1 cellular context compared by ENCODE assay signal in the genomic region with DNA sequence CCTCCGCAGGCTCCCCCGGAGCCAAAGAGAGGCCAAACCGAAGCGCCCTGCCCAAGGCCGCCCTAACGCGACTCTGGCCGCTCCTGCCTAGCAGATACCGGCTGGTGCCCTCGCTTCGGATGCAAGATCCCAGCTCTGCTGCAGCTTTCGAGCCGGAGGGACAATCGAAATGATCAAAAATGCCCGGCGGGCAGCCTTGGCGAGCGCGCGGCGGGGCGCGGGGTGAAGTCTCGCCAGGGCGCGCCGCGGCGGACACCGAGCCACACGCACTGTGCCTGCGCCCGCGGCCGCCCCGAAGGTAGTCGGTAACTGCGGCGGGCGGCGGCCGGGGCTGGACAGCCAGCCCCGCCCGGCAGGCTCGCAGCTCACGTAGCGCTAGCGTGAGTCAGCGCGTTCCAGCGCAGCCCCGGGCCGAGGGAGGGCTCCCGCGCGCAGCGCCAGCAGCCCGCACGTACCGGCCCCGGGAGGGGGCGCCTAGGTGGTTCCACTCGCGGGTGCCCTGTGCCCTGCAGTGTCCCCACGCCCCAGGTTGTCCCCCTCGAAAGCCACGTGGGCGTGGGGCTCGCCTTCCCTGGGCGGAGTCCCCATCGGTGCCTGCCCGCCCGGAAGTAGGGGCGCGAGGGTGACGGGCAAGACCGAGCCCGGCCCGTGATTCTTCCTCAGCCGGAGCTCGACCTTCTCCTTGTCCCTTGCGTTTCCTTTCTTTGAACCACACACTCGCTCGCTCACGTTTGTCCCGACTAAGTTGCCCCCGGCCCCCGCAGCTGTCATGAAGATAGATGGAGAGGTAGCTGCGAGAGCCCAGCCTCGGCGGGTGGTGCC.
TF ChIP-seq lines count a peak whose summit lies in the region.

No MANE protein-coding gene starts in this region.

TF ChIP-seq in K562, 482 proteins besides CTCF, POLR2A, EP300 and RAD21 (continued from another document and continues in another):
- TF ChIP-seq, protein P1, sequence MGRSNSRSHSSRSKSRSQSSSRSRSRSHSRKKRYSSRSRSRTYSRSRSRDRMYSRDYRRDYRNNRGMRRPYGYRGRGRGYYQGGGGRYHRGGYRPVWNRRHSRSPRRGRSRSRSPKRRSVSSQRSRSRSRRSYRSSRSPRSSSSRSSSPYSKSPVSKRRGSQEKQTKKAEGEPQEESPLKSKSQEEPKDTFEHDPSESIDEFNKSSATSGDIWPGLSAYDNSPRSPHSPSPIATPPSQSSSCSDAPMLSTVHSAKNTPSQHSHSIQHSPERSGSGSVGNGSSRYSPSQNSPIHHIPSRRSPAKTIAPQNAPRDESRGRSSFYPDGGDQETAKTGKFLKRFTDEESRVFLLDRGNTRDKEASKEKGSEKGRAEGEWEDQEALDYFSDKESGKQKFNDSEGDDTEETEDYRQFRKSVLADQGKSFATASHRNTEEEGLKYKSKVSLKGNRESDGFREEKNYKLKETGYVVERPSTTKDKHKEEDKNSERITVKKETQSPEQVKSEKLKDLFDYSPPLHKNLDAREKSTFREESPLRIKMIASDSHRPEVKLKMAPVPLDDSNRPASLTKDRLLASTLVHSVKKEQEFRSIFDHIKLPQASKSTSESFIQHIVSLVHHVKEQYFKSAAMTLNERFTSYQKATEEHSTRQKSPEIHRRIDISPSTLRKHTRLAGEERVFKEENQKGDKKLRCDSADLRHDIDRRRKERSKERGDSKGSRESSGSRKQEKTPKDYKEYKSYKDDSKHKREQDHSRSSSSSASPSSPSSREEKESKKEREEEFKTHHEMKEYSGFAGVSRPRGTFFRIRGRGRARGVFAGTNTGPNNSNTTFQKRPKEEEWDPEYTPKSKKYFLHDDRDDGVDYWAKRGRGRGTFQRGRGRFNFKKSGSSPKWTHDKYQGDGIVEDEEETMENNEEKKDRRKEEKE (IDR thresholded peaks at IDR 0.05; ENCODE audit: borderline replicate concordance in 1 of 2, control insufficient read depth in 1 of 2, low read depth in 2 of 2, low read length in 1 of 2): 0 out of 4 replicates have a peak, but pooled peaks of 1 of the 2 experiments have one; percentile 49
- TF ChIP-seq NUFIP1 (IDR thresholded peaks at IDR 0.05; ENCODE audit: partially characterized antibody): no peak
- peak; percentile 57 for TF ChIP-seq TBP (optimal IDR thresholded peaks at IDR 0.05; ENCODE audit: low read depth, low read length)
- TF ChIP-seq NR2C2 (CRISPR knock-in tag; IDR thresholded peaks at IDR 0.05): no peak
- TF ChIP-seq NR2C2 (tag; IDR thresholded peaks at IDR 0.05): peak; percentile 52
- no peak for TF ChIP-seq NCOR1 (IDR thresholded peaks at IDR 0.05)
- TF ChIP-seq TEAD1 (CRISPR knock-in tag; IDR thresholded peaks at IDR 0.05): peak in 1 of 2 experiments; percentile 16; a peak in 1 of 4 replicates
- no peak for TF ChIP-seq PHTF2 (CRISPR knock-in tag; IDR thresholded peaks at IDR 0.05)
- TF ChIP-seq, protein P2, sequence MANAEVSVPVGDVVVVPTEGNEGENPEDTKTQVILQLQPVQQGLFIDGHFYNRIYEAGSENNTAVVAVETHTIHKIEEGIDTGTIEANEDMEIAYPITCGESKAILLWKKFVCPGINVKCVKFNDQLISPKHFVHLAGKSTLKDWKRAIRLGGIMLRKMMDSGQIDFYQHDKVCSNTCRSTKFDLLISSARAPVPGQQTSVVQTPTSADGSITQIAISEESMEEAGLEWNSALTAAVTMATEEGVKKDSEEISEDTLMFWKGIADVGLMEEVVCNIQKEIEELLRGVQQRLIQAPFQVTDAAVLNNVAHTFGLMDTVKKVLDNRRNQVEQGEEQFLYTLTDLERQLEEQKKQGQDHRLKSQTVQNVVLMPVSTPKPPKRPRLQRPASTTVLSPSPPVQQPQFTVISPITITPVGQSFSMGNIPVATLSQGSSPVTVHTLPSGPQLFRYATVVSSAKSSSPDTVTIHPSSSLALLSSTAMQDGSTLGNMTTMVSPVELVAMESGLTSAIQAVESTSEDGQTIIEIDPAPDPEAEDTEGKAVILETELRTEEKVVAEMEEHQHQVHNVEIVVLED (CRISPR knock-in tag; IDR thresholded peaks at IDR 0.05): peak; percentile 87
- TF ChIP-seq YY1 (IDR thresholded peaks at IDR 0.05; ENCODE audit: borderline replicate concordance in 1 of 3, control insufficient read depth in 1 of 3, extremely low read depth in 1 of 3, insufficient read depth in 3 of 3, insufficient read length in 1 of 3, insufficient replicate concordance in 2 of 3, low read depth in 1 of 3, low read length in 2 of 3): peak in 2 of 3 experiments; percentile 25 to 35
- no peak for TF ChIP-seq CEBPB (tag; IDR thresholded peaks at IDR 0.05)
- no peak for TF ChIP-seq CHD4 (IDR thresholded peaks at IDR 0.05; ENCODE audit: insufficient read depth, insufficient replicate concordance, low read depth, low read length, poor library complexity, severe bottlenecking)
- TF ChIP-seq, protein P3, sequence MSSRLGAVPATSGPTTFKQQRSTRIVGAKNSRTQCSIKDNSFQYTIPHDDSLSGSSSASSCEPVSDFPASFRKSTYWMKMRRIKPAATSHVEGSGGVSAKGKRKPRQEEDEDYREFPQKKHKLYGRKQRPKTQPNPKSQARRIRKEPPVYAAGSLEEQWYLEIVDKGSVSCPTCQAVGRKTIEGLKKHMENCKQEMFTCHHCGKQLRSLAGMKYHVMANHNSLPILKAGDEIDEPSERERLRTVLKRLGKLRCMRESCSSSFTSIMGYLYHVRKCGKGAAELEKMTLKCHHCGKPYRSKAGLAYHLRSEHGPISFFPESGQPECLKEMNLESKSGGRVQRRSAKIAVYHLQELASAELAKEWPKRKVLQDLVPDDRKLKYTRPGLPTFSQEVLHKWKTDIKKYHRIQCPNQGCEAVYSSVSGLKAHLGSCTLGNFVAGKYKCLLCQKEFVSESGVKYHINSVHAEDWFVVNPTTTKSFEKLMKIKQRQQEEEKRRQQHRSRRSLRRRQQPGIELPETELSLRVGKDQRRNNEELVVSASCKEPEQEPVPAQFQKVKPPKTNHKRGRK (tag; IDR thresholded peaks at IDR 0.05): no peak
- TF ChIP-seq ZBED1 (IDR thresholded peaks at IDR 0.05): no peak
- TF ChIP-seq, protein P4, sequence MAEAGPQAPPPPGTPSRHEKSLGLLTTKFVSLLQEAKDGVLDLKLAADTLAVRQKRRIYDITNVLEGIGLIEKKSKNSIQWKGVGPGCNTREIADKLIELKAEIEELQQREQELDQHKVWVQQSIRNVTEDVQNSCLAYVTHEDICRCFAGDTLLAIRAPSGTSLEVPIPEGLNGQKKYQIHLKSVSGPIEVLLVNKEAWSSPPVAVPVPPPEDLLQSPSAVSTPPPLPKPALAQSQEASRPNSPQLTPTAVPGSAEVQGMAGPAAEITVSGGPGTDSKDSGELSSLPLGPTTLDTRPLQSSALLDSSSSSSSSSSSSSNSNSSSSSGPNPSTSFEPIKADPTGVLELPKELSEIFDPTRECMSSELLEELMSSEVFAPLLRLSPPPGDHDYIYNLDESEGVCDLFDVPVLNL (CRISPR knock-in tag; IDR thresholded peaks at IDR 0.05; ENCODE audit: low read depth): no peak
- TF ChIP-seq RB1 (IDR thresholded peaks at IDR 0.05; ENCODE audit: low read depth): peak; percentile 88
- TF ChIP-seq, protein P5, sequence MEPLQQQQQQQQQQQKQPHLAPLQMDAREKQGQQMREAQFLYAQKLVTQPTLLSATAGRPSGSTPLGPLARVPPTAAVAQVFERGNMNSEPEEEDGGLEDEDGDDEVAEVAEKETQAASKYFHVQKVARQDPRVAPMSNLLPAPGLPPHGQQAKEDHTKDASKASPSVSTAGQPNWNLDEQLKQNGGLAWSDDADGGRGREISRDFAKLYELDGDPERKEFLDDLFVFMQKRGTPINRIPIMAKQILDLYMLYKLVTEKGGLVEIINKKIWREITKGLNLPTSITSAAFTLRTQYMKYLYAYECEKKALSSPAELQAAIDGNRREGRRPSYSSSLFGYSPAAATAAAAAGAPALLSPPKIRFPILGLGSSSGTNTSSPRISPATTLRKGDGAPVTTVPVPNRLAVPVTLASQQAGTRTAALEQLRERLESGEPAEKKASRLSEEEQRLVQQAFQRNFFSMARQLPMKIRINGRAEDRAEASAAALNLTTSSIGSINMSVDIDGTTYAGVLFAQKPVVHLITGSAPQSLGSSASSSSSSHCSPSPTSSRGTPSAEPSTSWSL (CRISPR knock-in tag; IDR thresholded peaks at IDR 0.05; ENCODE audit: borderline replicate concordance): no peak
- TF ChIP-seq, protein P6, sequence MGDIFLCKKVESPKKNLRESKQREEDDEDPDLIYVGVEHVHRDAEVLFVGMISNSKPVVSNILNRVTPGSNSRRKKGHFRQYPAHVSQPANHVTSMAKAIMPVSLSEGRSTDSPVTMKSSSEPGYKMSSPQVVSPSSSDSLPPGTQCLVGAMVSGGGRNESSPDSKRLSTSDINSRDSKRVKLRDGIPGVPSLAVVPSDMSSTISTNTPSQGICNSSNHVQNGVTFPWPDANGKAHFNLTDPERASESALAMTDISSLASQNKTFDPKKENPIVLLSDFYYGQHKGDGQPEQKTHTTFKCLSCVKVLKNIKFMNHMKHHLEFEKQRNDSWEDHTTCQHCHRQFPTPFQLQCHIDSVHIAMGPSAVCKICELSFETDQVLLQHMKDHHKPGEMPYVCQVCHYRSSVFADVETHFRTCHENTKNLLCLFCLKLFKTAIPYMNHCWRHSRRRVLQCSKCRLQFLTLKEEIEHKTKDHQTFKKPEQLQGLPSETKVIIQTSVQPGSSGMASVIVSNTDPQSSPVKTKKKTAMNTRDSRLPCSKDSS (IDR thresholded peaks at IDR 0.05; ENCODE audit: low read depth, partially characterized antibody): no peak
- peak; percentile 56 for TF ChIP-seq EGR1 (conservative IDR thresholded peaks at IDR 0.05)
- TF ChIP-seq NBN (IDR thresholded peaks at IDR 0.05; ENCODE audit: low read depth): no peak
- TF ChIP-seq CBX3 (IDR thresholded peaks at IDR 0.05; ENCODE audit: borderline replicate concordance in 1 of 2, low read length in 2 of 2): peak in 1 of 2 experiments; percentile 28; a peak in 1 of 3 replicates
- no peak for TF ChIP-seq ESRRB (CRISPR knock-in tag; IDR thresholded peaks at IDR 0.05; ENCODE audit: borderline replicate concordance)
- peak; percentile 45; the same call in 1 of the 2 replicates for TF ChIP-seq JUN (IDR thresholded peaks at IDR 0.05; ENCODE audit: borderline replicate concordance, low read depth, low read length)
- TF ChIP-seq JUN (CRISPR knock-in tag; IDR thresholded peaks at IDR 0.05; ENCODE audit: borderline replicate concordance): no peak
- TF ChIP-seq, protein P7, sequence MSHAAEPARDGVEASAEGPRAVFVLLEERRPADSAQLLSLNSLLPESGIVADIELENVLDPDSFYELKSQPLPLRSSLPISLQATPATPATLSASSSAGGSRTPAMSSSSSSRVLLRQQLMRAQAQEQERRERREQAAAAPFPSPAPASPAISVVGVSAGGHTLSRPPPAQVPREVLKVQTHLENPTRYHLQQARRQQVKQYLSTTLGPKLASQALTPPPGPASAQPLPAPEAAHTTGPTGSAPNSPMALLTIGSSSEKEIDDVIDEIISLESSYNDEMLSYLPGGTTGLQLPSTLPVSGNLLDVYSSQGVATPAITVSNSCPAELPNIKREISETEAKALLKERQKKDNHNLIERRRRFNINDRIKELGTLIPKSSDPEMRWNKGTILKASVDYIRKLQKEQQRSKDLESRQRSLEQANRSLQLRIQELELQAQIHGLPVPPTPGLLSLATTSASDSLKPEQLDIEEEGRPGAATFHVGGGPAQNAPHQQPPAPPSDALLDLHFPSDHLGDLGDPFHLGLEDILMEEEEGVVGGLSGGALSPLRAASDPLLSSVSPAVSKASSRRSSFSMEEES (CRISPR knock-in tag; IDR thresholded peaks at IDR 0.05): no peak
- no peak for TF ChIP-seq NR2C1 (IDR thresholded peaks at IDR 0.05)
- no peak; the same call in 1 of the 2 replicates for TF ChIP-seq NR2C1 (tag; IDR thresholded peaks at IDR 0.05)
- TF ChIP-seq U2AF1 (optimal IDR thresholded peaks at IDR 0.05; ENCODE audit: low read depth, low read length): no peak
- no peak for TF ChIP-seq SP2 (IDR thresholded peaks at IDR 0.05; ENCODE audit: extremely low read depth, low read depth, low read length, poor library complexity, severe bottlenecking)
- TF ChIP-seq ZNF384 (IDR thresholded peaks at IDR 0.05; ENCODE audit: low read depth, low read length): no peak
- TF ChIP-seq MTA2 (IDR thresholded peaks at IDR 0.05; ENCODE audit: low read depth): no peak
- peak; percentile 71; the same call in 1 of the 2 replicates for TF ChIP-seq JUND (IDR thresholded peaks at IDR 0.05; ENCODE audit: borderline replicate concordance, low read depth, low read length)
- peak; percentile 65; the same call in 1 of the 3 replicates for TF ChIP-seq JUND (tag; IDR thresholded peaks at IDR 0.05; ENCODE audit: borderline replicate concordance, low read depth, low read length)
- TF ChIP-seq HNRNPL (IDR thresholded peaks at IDR 0.05; ENCODE audit: low read depth, low read length): peak; percentile 92
